9 cellular contexts compared by ENCODE assay signal in the genomic region with DNA sequence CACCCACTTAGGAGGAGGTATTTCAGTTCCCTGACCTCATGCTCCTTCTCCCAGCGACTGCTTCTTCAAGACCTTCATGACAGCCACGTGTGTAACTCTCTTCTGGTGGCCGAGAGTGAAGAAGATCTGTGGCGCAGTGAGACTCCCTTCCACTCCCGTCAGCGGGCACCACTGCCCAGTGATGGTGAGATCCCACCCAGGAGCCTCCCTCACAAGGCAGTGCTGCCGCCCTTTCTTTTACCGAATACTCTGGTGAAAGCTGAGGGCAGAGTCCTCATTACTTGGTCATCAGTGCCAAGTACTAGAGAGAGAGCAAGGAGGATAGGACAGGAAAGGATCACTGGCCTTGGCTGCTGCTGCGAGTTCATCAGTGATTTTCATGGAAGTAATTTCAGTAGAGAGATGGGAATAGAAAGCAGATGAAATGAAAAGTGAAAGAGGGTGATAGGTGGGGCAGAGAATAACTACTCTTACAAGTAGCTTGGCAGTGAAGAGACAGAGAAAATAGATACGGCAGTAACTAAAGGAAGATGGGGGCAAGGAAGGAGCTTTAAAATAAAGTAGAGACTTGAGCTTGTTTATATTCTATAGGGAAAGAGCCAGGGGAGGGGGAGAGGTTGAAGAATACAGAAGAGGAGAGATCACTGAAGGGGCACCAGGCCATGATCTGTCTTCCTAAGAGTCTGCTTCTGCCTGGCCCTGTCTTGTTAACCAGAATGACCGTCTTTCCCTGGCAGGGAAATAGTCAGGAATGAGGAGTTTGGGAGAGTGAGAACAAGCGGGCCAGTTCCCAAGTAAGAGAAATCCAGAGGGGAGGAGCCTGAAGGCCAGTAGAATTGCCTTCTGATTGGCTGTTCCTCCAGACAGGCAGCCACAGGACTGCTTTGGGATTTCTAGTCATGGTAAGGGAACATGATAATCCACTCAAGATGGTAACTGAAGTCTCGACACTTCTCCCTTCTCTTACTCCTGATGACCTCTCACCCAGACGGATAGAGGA. TPM values are rescaled to one million over a fixed set of nuclear protein-coding genes. Genes with fewer than 3 reads are reported as not detected.
DNase-seq lines count a peak whose midpoint lies in the region; ATAC-seq and TF ChIP-seq lines count a peak whose summit lies in the region.
"Had no signal": no experiment of that assay in that cellular context is flagged by ENCODE, and none has a peak within 500 bp of the region (broad histone marks: within the 10 kb centered on the region; RNA-seq: fewer than 3 reads in every experiment).

No MANE protein-coding gene starts in this region.

- H3K27ac Mint-ChIP-seq in activated CD4-positive, alpha-beta memory T cell treated with anti-CD3 and anti-CD28 coated beads for 36 hours = no peak overlapping the region

- H3K27ac ChIP-seq in coronary artery (peak overlapping the region; percentile 48 to 75), left lung (peak overlapping the region; percentile 0 to 15), stomach smooth muscle (ENCODE audit: low read length) (peak overlapping the region; percentile 58)

- no peak overlapping the region for H3K4me3 ChIP-seq in coronary artery
- no peak overlapping the region for H3K4me3 ChIP-seq in left lung
- no peak overlapping the region for H3K4me3 ChIP-seq in stomach smooth muscle (ENCODE audit: low read length in 2 of 2)

- H3K9me3 Mint-ChIP-seq in activated CD4-positive, alpha-beta memory T cell treated with anti-CD3 and anti-CD28 coated beads for 36 hours = no peaks in the 10 kb centered on the region

- peak; percentile 25 for DNase-seq in LHCN-M2 (ENCODE audit: low read depth)
- peak; percentile 76 for DNase-seq in coronary artery (ENCODE audit: low spot score)
- DNase-seq in left lung = no peak
- no peak for DNase-seq in HuH-7.5 (ENCODE audit: low spot score)
- DNase-seq in activated CD4-positive, alpha-beta memory T cell treated with anti-CD3 and anti-CD28 coated beads for 36 hours = no peak
- DNase-seq: SIG-M5 had no signal

- no peaks in the 10 kb centered on the region for H3K9me3 ChIP-seq in left lung
- H3K9me3 ChIP-seq in stomach smooth muscle (ENCODE audit: control insufficient read depth in 2 of 2, low read length in 2 of 2) = no peaks in the 10 kb centered on the region

- CTCF ChIA-PET in activated CD4-positive, alpha-beta memory T cell treated with anti-CD3 and anti-CD28 coated beads for 36 hours (lab: Charles Lee) = no interaction called here

- no peaks in the 10 kb centered on the region for H3K27me3 ChIP-seq in left lung
- no peaks in the 10 kb centered on the region for H3K27me3 ChIP-seq in stomach smooth muscle (ENCODE audit: control insufficient read depth in 1 of 2, insufficient read depth in 2 of 2, low read length in 2 of 2)

- TF ChIP-seq CTCF in coronary artery (IDR thresholded peaks at IDR 0.05) (no peak), left lung (IDR thresholded peaks at IDR 0.05) (no peak)

- ATAC-seq in left lung (peak; percentile 36), GM21786 (IDR thresholded peaks at IDR 0.05; ENCODE audit: unreplicated experiment) (no peak), GM21825 (IDR thresholded peaks at IDR 0.05; ENCODE audit: unreplicated experiment) (no peak)

- no peaks in the 10 kb centered on the region for H3K4me1 Mint-ChIP-seq in activated CD4-positive, alpha-beta memory T cell treated with anti-CD3 and anti-CD28 coated beads for 36 hours (ENCODE audit: low read depth)

- H3K27me3 Mint-ChIP-seq in activated CD4-positive, alpha-beta memory T cell treated with anti-CD3 and anti-CD28 coated beads for 36 hours = no peaks in the 10 kb centered on the region

- H3K36me3 ChIP-seq in left lung = peaks cover 0 to 97% of the 10 kb centered on the region in 2 donors
- H3K36me3 ChIP-seq in stomach smooth muscle (ENCODE audit: control insufficient read depth in 2 of 2, insufficient read depth in 2 of 2, low read length in 2 of 2) = peaks cover 52 to 68% of the 10 kb centered on the region in 2 donors

- POLR2A ChIA-PET in activated CD4-positive, alpha-beta memory T cell treated with anti-CD3 and anti-CD28 coated beads for 36 hours (lab: Charles Lee) = no interaction called here

- peaks cover 32% of the 10 kb centered on the region for H3K36me3 Mint-ChIP-seq in activated CD4-positive, alpha-beta memory T cell treated with anti-CD3 and anti-CD28 coated beads for 36 hours

- peak overlapping the region in 1 of 2 donors; percentile 42 for H3K9ac ChIP-seq in stomach smooth muscle (ENCODE audit: low read length in 2 of 2)

- no peak overlapping the region for H3K4me3 Mint-ChIP-seq in activated CD4-positive, alpha-beta memory T cell treated with anti-CD3 and anti-CD28 coated beads for 36 hours

- no peaks in the 10 kb centered on the region for H3K4me1 ChIP-seq in left lung
- peaks cover 12% of the 10 kb centered on the region for H3K4me1 ChIP-seq in stomach smooth muscle (ENCODE audit: control insufficient read depth, insufficient read depth, low read length)

- intact Hi-C loops in left lung (cut with DNase I) = no loop called here
- intact Hi-C loops in activated CD4-positive, alpha-beta memory T cell treated with anti-CD3 and anti-CD28 coated beads for 36 hours (cut with micrococcal nuclease) = no loop called here

RNA-seq across cellular contexts. Expression of a gene that starts 18.3 kb away (rescaled TPM):
- total RNA-seq in LHCN-M2 (2014; rRNA removed) (32.8 and 32.9 TPM in 2 replicates), left lung (10 to 100 TPM; 55.9 to 60.2 TPM)
- polyA plus RNA-seq in LHCN-M2 (2012) = 57.7 TPM
- 10 to 100 TPM; 11.9 to 13.9 TPM for total RNA-seq in activated CD4-positive, alpha-beta memory T cell treated with anti-CD3 and anti-CD28 coated beads for 36 hours

RNA-seq across cellular contexts. Expression of a gene that starts 45.7 kb away (rescaled TPM):
- total RNA-seq in LHCN-M2 (2014; rRNA removed) = 12.0 and 14.4 TPM in 2 replicates
- 6.4 TPM for polyA plus RNA-seq in LHCN-M2 (2012)
- total RNA-seq in left lung = 10 to 100 TPM; 40.1 to 68.0 TPM
- 10 to 100 TPM; 27.3 to 37.6 TPM for total RNA-seq in activated CD4-positive, alpha-beta memory T cell treated with anti-CD3 and anti-CD28 coated beads for 36 hours

RNA-seq across cellular contexts. Expression of a gene that starts 45.8 kb away (rescaled TPM):
- total RNA-seq in LHCN-M2 (2014; rRNA removed) = 31.5 and 31.7 TPM in 2 replicates
- polyA plus RNA-seq in LHCN-M2 (2012) = 40.8 TPM
- 10 to 100 TPM; 40.3 to 48.5 TPM for total RNA-seq in left lung
- total RNA-seq in activated CD4-positive, alpha-beta memory T cell treated with anti-CD3 and anti-CD28 coated beads for 36 hours = 10 to 100 TPM; 38.9 to 39.4 TPM

Comparison
In these comparisons a context has a peak if more than half of its experiments do, and no peak if none do; other contexts are left out.
1. DNase-seq: peak in LHCN-M2 (single experiment) and coronary artery (single experiment); none in left lung (0 of 2), HuH-7.5 (single experiment) and activated CD4-positive, alpha-beta memory T cell treated with anti-CD3 and anti-CD28 coated beads for 36 hours (single experiment).
2. H3K27ac ChIP-seq: peak in every context shown above with its lines; median percentile 62 in coronary artery; 58 in stomach smooth muscle; 8 in left lung.